ENCODE assay signal across 16 cellular contexts in genomic region chr9:127720031-127720864, GRCh38. TPM values are rescaled to one million over a fixed set of nuclear protein-coding genes. Genes with fewer than 3 reads are reported as not detected.
DNase-seq lines count a peak whose midpoint lies in the region; ATAC-seq, FAIRE-seq and TF ChIP-seq lines count a peak whose summit lies in the region.
"Had no signal": no experiment of that assay in that cellular context is flagged by ENCODE, and none has a peak within 500 bp of the region (broad histone marks: within the 10 kb centered on the region; RNA-seq: fewer than 3 reads in every experiment).

No MANE protein-coding gene starts in this region.

- TF ChIP-seq CTCF in spleen (IDR thresholded peaks at IDR 0.05 in 8 of 11, conservative IDR thresholded peaks at IDR 0.05 in 3 of 11): no peak

- intact Hi-C loops in spleen (cut with DNase I; ENCODE audit: low total_unique reads): loop anchor here (10.0 kb wide), 1 partner anchor 215 kb away; no protein-coding TSS in a partner anchor

- no peaks in the 10 kb centered on the region for H3K36me3 Mint-ChIP-seq in activated T-cell treated with anti-CD3 and anti-CD28 coated beads, Interleukin-2, amount 50 U/mL, for 4 hours (ENCODE audit: insufficient read depth)
- no peaks in the 10 kb centered on the region for H3K36me3 Mint-ChIP-seq in activated naive CD8-positive, alpha-beta T cell treated with anti-CD3 and anti-CD28 coated beads for 36 hours

- H3K27me3 ChIP-seq in spleen (replicated peaks in 1 of 7): peaks cover 0 to 2% (median 0%) of the 10 kb centered on the region in 7 donors
- H3K27me3 ChIP-seq: breast epithelium had no signal

- H3K4me3 ChIP-seq in spleen: peak overlapping the region in 1 of 8 donors; percentile 27
- H3K4me3 ChIP-seq: breast epithelium, psoas muscle had no signal

- H3K36me3 ChIP-seq in spleen: no peaks in the 10 kb centered on the region
- H3K36me3 ChIP-seq: breast epithelium had no signal

- peaks cover 4 to 38% (median 14%) of the 10 kb centered on the region in 6 donors for H3K4me1 ChIP-seq in spleen

- no peak for ATAC-seq in activated T-cell treated with anti-CD3 and anti-CD28 coated beads, Interleukin-2, amount 50 U/mL, for 4 hours
- ATAC-seq in GM18505 (IDR thresholded peaks at IDR 0.05; ENCODE audit: unreplicated experiment) (no peak), HG02938 (IDR thresholded peaks at IDR 0.05; ENCODE audit: unreplicated experiment) (no peak)
- ATAC-seq: psoas muscle had no signal

- H3K9me3 ChIP-seq in spleen: no peaks in the 10 kb centered on the region
- H3K9me3 ChIP-seq: breast epithelium, psoas muscle had no signal

- H3K27ac ChIP-seq in spleen: peak overlapping the region in 5 of 8 donors; percentile 14 to 81 (median 44)
- H3K27ac ChIP-seq: breast epithelium, KMS-11, psoas muscle had no signal

- DNase-seq in activated T-cell treated with anti-CD3 and anti-CD28 coated beads, Interleukin-2, amount 50 U/mL, for 4 hours: no peak
- no peak for DNase-seq in activated T-cell treated with anti-CD3 and anti-CD28 coated beads, Interleukin-2, amount 50 U/mL, for 1 hour
- peak; percentile 16 for DNase-seq in RCC 7860 (ENCODE audit: low spot score)
- no peak for DNase-seq in activated naive CD8-positive, alpha-beta T cell treated with anti-CD3 and anti-CD28 coated beads for 36 hours
- no peak for DNase-seq in spleen
- no peak for DNase-seq in EL
- DNase-seq: midbrain, NCI-H187 treated with DMSO at 0.1 percent for 48 hours, psoas muscle, SHP77 had no signal

- no peaks in the 10 kb centered on the region for H3K27me3 Mint-ChIP-seq in activated T-cell treated with anti-CD3 and anti-CD28 coated beads, Interleukin-2, amount 50 U/mL, for 4 hours (ENCODE audit: low read depth)
- H3K27me3 Mint-ChIP-seq in activated naive CD8-positive, alpha-beta T cell treated with anti-CD3 and anti-CD28 coated beads for 36 hours: no peaks in the 10 kb centered on the region

- peak overlapping the region; percentile 89 for H3K27ac Mint-ChIP-seq in activated naive CD8-positive, alpha-beta T cell treated with anti-CD3 and anti-CD28 coated beads for 36 hours

- 64 to 81% (median 67%) methylated on average over 12 of the region's 12 CpGs for WGBS in spleen, 5 donors

- peaks cover 30% of the 10 kb centered on the region for H3K4me1 Mint-ChIP-seq in activated T-cell treated with anti-CD3 and anti-CD28 coated beads, Interleukin-2, amount 50 U/mL, for 4 hours (ENCODE audit: low read depth)
- H3K4me1 Mint-ChIP-seq in activated naive CD8-positive, alpha-beta T cell treated with anti-CD3 and anti-CD28 coated beads for 36 hours: peaks cover 21% of the 10 kb centered on the region

- no peak for TF ChIP-seq POLR2A in spleen (IDR thresholded peaks at IDR 0.05)
- TF ChIP-seq POLR2A in GM18505 (IDR thresholded peaks at IDR 0.05; ENCODE audit: borderline replicate concordance, extremely low read depth, insufficient read depth, insufficient read length): no peak

- H3K4me3 Mint-ChIP-seq in activated T-cell treated with anti-CD3 and anti-CD28 coated beads, Interleukin-2, amount 50 U/mL, for 4 hours: peak overlapping the region; percentile 17
- H3K4me3 Mint-ChIP-seq in activated naive CD8-positive, alpha-beta T cell treated with anti-CD3 and anti-CD28 coated beads for 36 hours: peak overlapping the region; percentile 57

- no peak for FAIRE-seq in RCC 7860 (lab: Jason Lieb, UNC)
- FAIRE-seq: frontal cortex had no signal

- no peaks in the 10 kb centered on the region for H3K9me3 Mint-ChIP-seq in activated T-cell treated with anti-CD3 and anti-CD28 coated beads, Interleukin-2, amount 50 U/mL, for 4 hours
- no peaks in the 10 kb centered on the region for H3K9me3 Mint-ChIP-seq in activated naive CD8-positive, alpha-beta T cell treated with anti-CD3 and anti-CD28 coated beads for 36 hours

RNA-seq across cellular contexts. Expression of gene TTC16, which starts 4.4 kb away (rescaled TPM):
- under 1 TPM; 0.37 to 0.58 (median 0.57) TPM for total RNA-seq in activated T-cell treated with anti-CD3 and anti-CD28 coated beads, Interleukin-2, amount 50 U/mL, for 4 hours
- total RNA-seq in activated naive CD8-positive, alpha-beta T cell treated with anti-CD3 and anti-CD28 coated beads for 36 hours: 1 to 10 TPM; 1.3 to 1.4 TPM
- 1 to 10 TPM in 6 of 7 donors, under 1 TPM in 1; 0.60 to 3.1 (median 2.0) TPM for total RNA-seq in spleen
- under 1 TPM; 0.12 to 0.98 (median 0.61) TPM for polyA plus RNA-seq in spleen
- total RNA-seq: frontal cortex, urinary bladder had no signal
- polyA plus RNA-seq: urinary bladder had no signal

RNA-seq across cellular contexts. Expression of gene PTRH1, which starts 4.8 kb away (rescaled TPM):
- total RNA-seq in activated T-cell treated with anti-CD3 and anti-CD28 coated beads, Interleukin-2, amount 50 U/mL, for 4 hours: 10 to 100 TPM; 43.9 to 49.6 (median 45.6) TPM
- 10 to 100 TPM; 19.7 to 21.2 TPM for total RNA-seq in activated naive CD8-positive, alpha-beta T cell treated with anti-CD3 and anti-CD28 coated beads for 36 hours
- 10 to 100 TPM in 4 of 7 donors, 1 to 10 TPM in 3; 8.1 to 17.9 (median 10.7) TPM for total RNA-seq in spleen
- 10 to 100 TPM in 2 of 3 donors, 1 to 10 TPM in 1; 7.4 to 17.5 (median 14.7) TPM for polyA plus RNA-seq in spleen

RNA-seq across cellular contexts. Expression of gene CFAP157, which starts 13.5 kb away (rescaled TPM):
- total RNA-seq in activated T-cell treated with anti-CD3 and anti-CD28 coated beads, Interleukin-2, amount 50 U/mL, for 4 hours: not detected
- not detected for total RNA-seq in activated naive CD8-positive, alpha-beta T cell treated with anti-CD3 and anti-CD28 coated beads for 36 hours
- under 1 TPM in 4 of 7 donors, not detected in 3; 0.13 to 0.21 (median 0.17) TPM for total RNA-seq in spleen
- polyA plus RNA-seq in spleen: under 1 TPM; 0.09 to 0.13 (median 0.12) TPM
- total RNA-seq: frontal cortex, urinary bladder had no signal

RNA-seq across cellular contexts. Expression of gene TOR2A, which starts 14.8 kb away (rescaled TPM):
- total RNA-seq in activated T-cell treated with anti-CD3 and anti-CD28 coated beads, Interleukin-2, amount 50 U/mL, for 4 hours: 10 to 100 TPM; 19.8 to 23.6 (median 20.1) TPM
- total RNA-seq in activated naive CD8-positive, alpha-beta T cell treated with anti-CD3 and anti-CD28 coated beads for 36 hours: 10 to 100 TPM; 17.7 to 18.1 TPM
- 10 to 100 TPM; 16.8 to 36.5 (median 24.5) TPM for total RNA-seq in spleen
- polyA plus RNA-seq in spleen: 10 to 100 TPM; 17.9 to 29.1 (median 18.4) TPM

RNA-seq across cellular contexts. Expression of gene SH2D3C, which starts 58.2 kb away (rescaled TPM):
- total RNA-seq in activated T-cell treated with anti-CD3 and anti-CD28 coated beads, Interleukin-2, amount 50 U/mL, for 4 hours: 10 to 100 TPM in 1 of 3 donors, 1 to 10 TPM in 2; 5.9 to 10.8 (median 7.0) TPM
- total RNA-seq in activated naive CD8-positive, alpha-beta T cell treated with anti-CD3 and anti-CD28 coated beads for 36 hours: 10 to 100 TPM; 20.4 to 21.5 TPM
- 10 to 100 TPM; 44.7 to 85.4 (median 61.2) TPM for total RNA-seq in spleen
- polyA plus RNA-seq in spleen: 10 to 100 TPM; 27.0 to 51.1 (median 34.3) TPM
